15 cellular contexts compared by ENCODE assay signal in the genomic region with DNA sequence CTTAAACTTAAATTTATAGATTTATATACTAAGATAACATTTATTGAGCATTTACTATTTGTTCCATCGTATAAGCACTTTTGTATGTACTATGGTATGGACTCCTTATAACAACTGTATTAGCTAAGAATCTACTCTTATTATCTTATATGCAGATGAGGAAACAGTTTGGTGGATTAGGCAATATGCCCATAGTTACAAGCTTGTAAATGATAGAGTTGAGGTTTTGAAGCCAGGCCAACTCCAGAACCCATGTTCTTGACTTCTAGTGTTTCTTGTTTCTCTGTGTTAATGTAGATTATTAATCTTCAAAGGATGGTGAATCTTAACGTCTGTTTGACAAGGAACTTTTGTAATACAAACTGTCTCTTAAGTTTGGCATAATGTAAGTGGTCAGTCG.
"Had no signal": no experiment of that assay in that cellular context is flagged by ENCODE, and none has a peak within 500 bp of the region (broad histone marks: within the 10 kb centered on the region; RNA-seq: fewer than 3 reads in every experiment).

No MANE protein-coding gene starts in this region.

- DNase-seq: activated CD4-positive, alpha-beta memory T cell treated with anti-CD3 and anti-CD28 coated beads, Interleukin-2, amount 10 ng/mL, durations not matched to agents 7 days and 5 days; activated CD4-positive, alpha-beta T cell treated with anti-CD3 and anti-CD28 coated beads for 4 hours; activated effector memory CD4-positive, alpha-beta T cell treated with Interleukin-2 at 50 U/mL for 16 hours; activated naive CD4-positive, alpha-beta T cell treated with anti-CD3 and anti-CD28 coated beads, Interleukin-2, amount 50 U/mL, for 16 hours; activated T-cell treated with anti-CD3 and anti-CD28 coated beads, Interleukin-2, amount 50 U/mL, for 4 hours; foreskin melanocyte; immature natural killer cell; left colon; lower lobe of right lung; midbrain; right cardiac atrium; small intestine had no signal

- H3K27ac ChIP-seq: cardiac muscle cell, lower lobe of right lung, prostate gland, thoracic aorta had no signal

- H3K9me3 ChIP-seq: lower lobe of right lung, prostate gland, thoracic aorta had no signal

- H3K27me3 ChIP-seq: cardiac muscle cell had no signal

- H3K4me3 ChIP-seq: cardiac muscle cell, lower lobe of right lung, prostate gland, thoracic aorta had no signal

- H3K36me3 ChIP-seq: cardiac muscle cell, lower lobe of right lung, prostate gland, thoracic aorta had no signal

- H3K4me1 ChIP-seq: prostate gland had no signal
